8 cellular contexts compared by ENCODE assay signal in genomic region chr6:78436335-78436734, GRCh38.
A peak's percentile ranks its signal among the peaks of the same experiment; 100 is the strongest.
DNase-seq lines count a peak whose midpoint lies in the region; ATAC-seq and TF ChIP-seq lines count a peak whose summit lies in the region.

No MANE protein-coding gene starts in this region.

- H3K27ac Mint-ChIP-seq in activated T-cell treated with anti-CD3 and anti-CD28 coated beads, Interleukin-2, amount 50 U/mL, for 24 hours, result no peak overlapping the region

- ATAC-seq in HG03025 (IDR thresholded peaks at IDR 0.05; ENCODE audit: low FRiP score, unreplicated experiment) (peak; percentile 87), SK-N-SH treated with all-trans-retinoic acid at 6 μM for 48 hours (peak; percentile 61; the same call in 2 of the 3 replicates), GM21619 (IDR thresholded peaks at IDR 0.05; ENCODE audit: unreplicated experiment) (no peak), GM18907 (IDR thresholded peaks at IDR 0.05; ENCODE audit: unreplicated experiment) (no peak), GM21526 (IDR thresholded peaks at IDR 0.05; ENCODE audit: low FRiP score, unreplicated experiment) (no peak)

- H3K9me3 Mint-ChIP-seq in activated T-cell treated with anti-CD3 and anti-CD28 coated beads, Interleukin-2, amount 50 U/mL, for 24 hours, result peaks cover 4% of the 10 kb centered on the region

- H3K36me3 Mint-ChIP-seq in activated T-cell treated with anti-CD3 and anti-CD28 coated beads, Interleukin-2, amount 50 U/mL, for 24 hours (ENCODE audit: low read depth), result no peaks in the 10 kb centered on the region

- H3K4me1 Mint-ChIP-seq in activated T-cell treated with anti-CD3 and anti-CD28 coated beads, Interleukin-2, amount 50 U/mL, for 24 hours (ENCODE audit: low read depth), result no peaks in the 10 kb centered on the region

- H3K4me3 Mint-ChIP-seq in activated T-cell treated with anti-CD3 and anti-CD28 coated beads, Interleukin-2, amount 50 U/mL, for 24 hours, result no peak overlapping the region

- in situ Hi-C loops in Caki2 (cut with HindIII; ENCODE audit: low pct_unique_long_range_greater_than_20kb, low sequenced_read_pairs), result no loop called here

- H3K27me3 Mint-ChIP-seq in activated T-cell treated with anti-CD3 and anti-CD28 coated beads, Interleukin-2, amount 50 U/mL, for 24 hours, result no peaks in the 10 kb centered on the region

- DNase-seq in Caki2 (ENCODE audit: low read depth) (peak; percentile 30), iris pigment epithelial cell (ENCODE audit: low read depth) (peak; percentile 56)
- no peak for DNase-seq in activated T-cell treated with anti-CD3 and anti-CD28 coated beads, Interleukin-2, amount 50 U/mL, for 24 hours

TF ChIP-seq in SK-N-SH treated with all-trans-retinoic acid at 6 μM for 48 hours, 23 proteins besides CTCF, POLR2A, EP300 and RAD21:
- TF ChIP-seq PATZ1 (CRISPR knock-in tag; IDR thresholded peaks at IDR 0.05; ENCODE audit: borderline replicate concordance), result no peak
- no peak for TF ChIP-seq CREB5 (CRISPR knock-in tag; IDR thresholded peaks at IDR 0.05; ENCODE audit: low read depth)
- TF ChIP-seq ZC3H10 (CRISPR knock-in tag; IDR thresholded peaks at IDR 0.05), result no peak
- no peak for TF ChIP-seq ESRRG (CRISPR knock-in tag; IDR thresholded peaks at IDR 0.05)
- no peak for TF ChIP-seq PPARA (CRISPR knock-in tag; IDR thresholded peaks at IDR 0.05; ENCODE audit: borderline replicate concordance)
- TF ChIP-seq ZFP3 (CRISPR knock-in tag; IDR thresholded peaks at IDR 0.05), result no peak
- TF ChIP-seq ZNF565 (CRISPR knock-in tag; conservative IDR thresholded peaks at IDR 0.05; ENCODE audit: low read depth), result no peak
- no peak for TF ChIP-seq POU6F1 (CRISPR knock-in tag; IDR thresholded peaks at IDR 0.05; ENCODE audit: borderline replicate concordance, low read depth)
- TF ChIP-seq OSR1 (CRISPR knock-in tag; IDR thresholded peaks at IDR 0.05), result no peak
- TF ChIP-seq ARNTL (CRISPR knock-in tag; IDR thresholded peaks at IDR 0.05; ENCODE audit: borderline replicate concordance, low read depth), result no peak
- TF ChIP-seq GLIS3 (CRISPR knock-in tag; IDR thresholded peaks at IDR 0.05), result no peak

Comparison
In these comparisons a context has a peak if more than half of its experiments do, and no peak if none do; other contexts are left out.
1. ATAC-seq: peak in HG03025 (single experiment) and SK-N-SH treated with all-trans-retinoic acid at 6 μM for 48 hours (single experiment); none in GM21619 (single experiment), GM18907 (single experiment) and GM21526 (single experiment).